Comparison of ENCODE assay signal across 17 cellular contexts in genomic region chr12:47321436-47321835, GRCh38.
"Had no signal": no experiment of that assay in that cellular context is flagged by ENCODE, and none has a peak within 500 bp of the region (broad histone marks: within the 10 kb centered on the region; RNA-seq: fewer than 3 reads in every experiment).

No MANE protein-coding gene starts in this region.

- H3K4me3 Mint-ChIP-seq: endodermal cell; naive thymus-derived CD8-positive, alpha-beta T cell had no signal

- H3K9me3 ChIP-seq: mucosa of descending colon, right atrium auricular region, sigmoid colon, suprapubic skin, thyroid gland, upper lobe of left lung, vagina had no signal

- ATAC-seq: foreskin keratinocyte; left colon; mucosa of descending colon; naive thymus-derived CD8-positive, alpha-beta T cell; stimulated activated naive CD8-positive, alpha-beta T cell treated with anti-CD3 and anti-CD28 coated beads, Interleukin-15, Interleukin-2, amounts not matched to agents 100 U/mL and 50 U/mL, for 24 hours had no signal

- H3K27me3 ChIP-seq: foreskin keratinocyte, right atrium auricular region, sigmoid colon, suprapubic skin, thyroid gland, upper lobe of left lung, vagina had no signal

- H3K4me1 ChIP-seq: foreskin keratinocyte, suprapubic skin, thyroid gland had no signal

- H3K4me1 Mint-ChIP-seq: endodermal cell had no signal

- H3K27ac Mint-ChIP-seq: endodermal cell; naive thymus-derived CD8-positive, alpha-beta T cell had no signal

- H3K9me3 Mint-ChIP-seq: endodermal cell had no signal

- H3K27me3 Mint-ChIP-seq: naive thymus-derived CD8-positive, alpha-beta T cell had no signal

- H3K36me3 Mint-ChIP-seq: naive thymus-derived CD8-positive, alpha-beta T cell had no signal

- DNase-seq: dermis blood vessel endothelial cell; effector CD4-positive, alpha-beta T cell; endodermal cell; erythroblast; foreskin keratinocyte; kidney; left colon; mucosa of descending colon; naive thymus-derived CD8-positive, alpha-beta T cell; sigmoid colon; stimulated activated naive CD8-positive, alpha-beta T cell treated with anti-CD3 and anti-CD28 coated beads, Interleukin-15, Interleukin-2, amounts not matched to agents 100 U/mL and 50 U/mL, for 24 hours; thyroid gland; upper lobe of left lung had no signal

- H3K27ac ChIP-seq: foreskin keratinocyte, right atrium auricular region, sigmoid colon, skin epidermis, suprapubic skin, thyroid gland, upper lobe of left lung, vagina had no signal
